ENCODE assay signal across 12 cellular contexts in the genomic region with DNA sequence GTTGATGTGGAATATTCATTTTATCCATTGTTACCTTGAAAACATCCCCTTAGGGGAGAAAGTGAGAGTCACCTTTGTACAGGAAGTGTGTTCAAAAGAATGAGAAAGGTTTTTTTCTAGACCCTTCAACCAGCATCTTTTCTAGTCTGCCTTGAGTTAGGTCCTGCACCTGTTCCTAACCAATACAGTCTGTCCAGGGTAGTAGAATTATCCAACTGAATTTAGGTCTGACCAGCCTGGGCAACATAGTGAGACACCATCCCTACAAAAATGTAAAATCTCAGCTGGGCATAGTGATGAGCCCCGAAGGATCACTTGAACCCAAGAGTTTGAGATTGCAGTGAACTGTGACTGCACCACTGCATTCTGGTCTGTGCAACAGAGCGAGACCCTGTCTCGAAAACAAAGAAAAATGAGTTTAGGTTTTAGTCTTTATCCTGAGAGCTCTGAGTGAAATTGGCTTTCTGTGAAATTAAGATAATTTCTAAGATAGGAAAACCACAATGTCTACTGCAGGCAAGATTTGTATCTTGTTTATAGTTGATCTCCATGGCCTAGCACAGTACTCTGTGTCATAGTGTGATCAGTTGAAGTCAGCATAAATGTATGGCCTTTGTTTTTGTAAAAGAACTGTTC. TPM values are rescaled to one million over a fixed set of nuclear protein-coding genes. Genes with fewer than 3 reads are reported as not detected.
DNase-seq lines count a peak whose midpoint lies in the region; ATAC-seq and TF ChIP-seq lines count a peak whose summit lies in the region.
"Had no signal": no experiment of that assay in that cellular context is flagged by ENCODE, and none has a peak within 500 bp of the region (broad histone marks: within the 10 kb centered on the region; RNA-seq: fewer than 3 reads in every experiment).

No MANE protein-coding gene starts in this region.

- H3K4me1 ChIP-seq in RWPE2 (ENCODE audit: insufficient read depth, poor library complexity, severe bottlenecking) (no peaks in the 10 kb centered on the region), mesenchymal stem cell (ENCODE audit: control insufficient read depth, insufficient read depth, low read depth, low read length) (peaks cover 2% of the 10 kb centered on the region), stomach (peaks cover 0 to 39% (median 26%) of the 10 kb centered on the region in 4 donors)

- H3K27ac Mint-ChIP-seq in activated CD4-positive, alpha-beta T cell treated with anti-CD3 and anti-CD28 coated beads, Interleukin-2, amount 10 ng/mL, durations not matched to agents 24 days and 14 days = peak overlapping the region; percentile 73

- intact Hi-C loops in activated CD4-positive, alpha-beta T cell treated with anti-CD3 and anti-CD28 coated beads, Interleukin-2, amount 10 ng/mL, durations not matched to agents 24 days and 14 days (cut with micrococcal nuclease) = loop anchor here (1.0 kb wide), 2 partner anchors 23 to 101 kb away; a partner anchor contains a TSS
- intact Hi-C loops in stomach (cut with DNase I; ENCODE audit: low total_unique reads) = no loop called here

- peak overlapping the region; percentile 42 for H3K4me3 Mint-ChIP-seq in activated CD4-positive, alpha-beta T cell treated with anti-CD3 and anti-CD28 coated beads, Interleukin-2, amount 10 ng/mL, durations not matched to agents 24 days and 14 days

- H2BK15ac ChIP-seq in mesenchymal stem cell (ENCODE audit: low read depth, poor library complexity, severe bottlenecking) = no peak overlapping the region

- H3K14ac ChIP-seq in mesenchymal stem cell (ENCODE audit: low read length in 2 of 2) = no peak overlapping the region

- H3K27me3 ChIP-seq in RWPE2 (ENCODE audit: insufficient read depth, poor library complexity, severe bottlenecking) (no peaks in the 10 kb centered on the region), mesenchymal stem cell (ENCODE audit: control insufficient read depth in 1 of 2, insufficient read depth in 1 of 2, low read length in 2 of 2) (no peaks in the 10 kb centered on the region), stomach (no peaks in the 10 kb centered on the region)

- no peak overlapping the region for H3K4ac ChIP-seq in mesenchymal stem cell (ENCODE audit: low read depth in 1 of 2, low read length in 2 of 2)

- H2BK120ac ChIP-seq in mesenchymal stem cell (ENCODE audit: low read depth, low read length) = no peak overlapping the region

- DNase-seq in activated CD4-positive, alpha-beta T cell treated with anti-CD3 and anti-CD28 coated beads, Interleukin-2, amount 10 ng/mL, durations not matched to agents 24 days and 14 days = peak; percentile 70
- no peak for DNase-seq in activated CD4-positive, alpha-beta T cell treated with anti-CD3 and anti-CD28 coated beads for 48 hours
- DNase-seq in RWPE2 (ENCODE audit: low spot score) = no peak
- DNase-seq in stimulated activated CD8-positive, alpha-beta memory T cell treated with anti-CD3 and anti-CD28 coated beads, Interleukin-4, amount 100 ng/mL, for 48 hours = peak; percentile 28
- no peak for DNase-seq in mesenchymal stem cell
- DNase-seq in NCI-H1092 (lab: John Stamatoyannopoulos, UW) = no peak
- DNase-seq in stomach = no peak
- DNase-seq: GOT3; NCI-H774; stimulated activated CD4-positive, alpha-beta T cell treated with anti-CD3 and anti-CD28 coated beads, Interleukin-4, amount 100 ng/mL, for 4 hours had no signal

- H3K18ac ChIP-seq in mesenchymal stem cell (ENCODE audit: low read depth in 1 of 2, low read length in 2 of 2) = no peak overlapping the region

- no peak overlapping the region for H2BK12ac ChIP-seq in mesenchymal stem cell (ENCODE audit: low read length in 2 of 2)

- peaks cover 12% of the 10 kb centered on the region for H3K36me3 Mint-ChIP-seq in activated CD4-positive, alpha-beta T cell treated with anti-CD3 and anti-CD28 coated beads, Interleukin-2, amount 10 ng/mL, durations not matched to agents 24 days and 14 days (ENCODE audit: low read depth)

- H3K4me3 ChIP-seq in RWPE2 (ENCODE audit: severe bottlenecking) (no peak overlapping the region), mesenchymal stem cell (ENCODE audit: insufficient read depth in 1 of 2, low read depth in 1 of 2, low read length in 2 of 2) (no peak overlapping the region), stomach (no peak overlapping the region)
- H3K4me3 ChIP-seq: A549 had no signal

- H4K91ac ChIP-seq in mesenchymal stem cell (ENCODE audit: low read length) = no peak overlapping the region

- no peak overlapping the region for H3K23ac ChIP-seq in mesenchymal stem cell (ENCODE audit: low read length in 2 of 2)

- H3K4me1 Mint-ChIP-seq in activated CD4-positive, alpha-beta T cell treated with anti-CD3 and anti-CD28 coated beads, Interleukin-2, amount 10 ng/mL, durations not matched to agents 24 days and 14 days = peaks cover 20% of the 10 kb centered on the region

- ATAC-seq in HG02763 (IDR thresholded peaks at IDR 0.05; ENCODE audit: unreplicated experiment) (peak; percentile 67), RWPE2 (ENCODE audit: low read depth) (0 out of 3 replicates have a peak, but pooled peaks have one; percentile 24)
- ATAC-seq: A549 had no signal

- H3K36me3 ChIP-seq in RWPE2 (ENCODE audit: low read depth) = peaks cover 57% of the 10 kb centered on the region
- peaks cover 3 to 47% of the 10 kb centered on the region in 2 experiments for H3K36me3 ChIP-seq in mesenchymal stem cell (ENCODE audit: control insufficient read depth in 1 of 2, insufficient read depth in 2 of 2, low read depth in 1 of 2, low read length in 2 of 2)
- peaks cover 0 to 5% (median 5%) of the 10 kb centered on the region in 4 donors for H3K36me3 ChIP-seq in stomach

- H3K79me1 ChIP-seq in mesenchymal stem cell (replicated peaks; ENCODE audit: low read length, poor library complexity, severe bottlenecking) = peaks cover 3% of the 10 kb centered on the region

- TF ChIP-seq CTCF in RWPE2 (IDR thresholded peaks at IDR 0.05; ENCODE audit: poor library complexity, severe bottlenecking) = no peak
- no peak for TF ChIP-seq CTCF in stomach (IDR thresholded peaks at IDR 0.05)

- TF ChIP-seq POLR2A in stomach (IDR thresholded peaks at IDR 0.05) = no peak

- no peak for TF ChIP-seq EP300 in stomach (IDR thresholded peaks at IDR 0.05)

- H3K27ac ChIP-seq in RWPE2 (ENCODE audit: poor library complexity, severe bottlenecking) (no peak overlapping the region), mesenchymal stem cell (ENCODE audit: low read length, poor library complexity, severe bottlenecking) (no peak overlapping the region), stomach (no peak overlapping the region)
- H3K27ac ChIP-seq: A549 had no signal

- H2AFZ ChIP-seq in mesenchymal stem cell (ENCODE audit: low read depth, low read length) = no peak overlapping the region

- H3K27me3 Mint-ChIP-seq in activated CD4-positive, alpha-beta T cell treated with anti-CD3 and anti-CD28 coated beads, Interleukin-2, amount 10 ng/mL, durations not matched to agents 24 days and 14 days = no peaks in the 10 kb centered on the region

- WGBS in mesenchymal stem cell = 89% methylated on average over 3 of the region's 3 CpGs
- WGBS in stomach, 5 donors = 63 to 84% (median 79%) methylated on average over 3 of the region's 3 CpGs

- no peak overlapping the region for H4K8ac ChIP-seq in mesenchymal stem cell (ENCODE audit: low read length)

- no peak overlapping the region for H3K4me2 ChIP-seq in mesenchymal stem cell (ENCODE audit: low read length, poor library complexity, severe bottlenecking)
- H3K4me2 ChIP-seq: A549 had no signal

- H3K9me3 ChIP-seq in RWPE2 (ENCODE audit: severe bottlenecking) (no peaks in the 10 kb centered on the region), mesenchymal stem cell (ENCODE audit: control insufficient read depth, low read length) (no peaks in the 10 kb centered on the region), stomach (no peaks in the 10 kb centered on the region)
- H3K9me3 ChIP-seq: A549 had no signal

- no peaks in the 10 kb centered on the region for H3K9me3 Mint-ChIP-seq in activated CD4-positive, alpha-beta T cell treated with anti-CD3 and anti-CD28 coated beads, Interleukin-2, amount 10 ng/mL, durations not matched to agents 24 days and 14 days

- H3K9ac ChIP-seq in mesenchymal stem cell (ENCODE audit: low read length) = no peak overlapping the region

- H2AK5ac ChIP-seq in mesenchymal stem cell (ENCODE audit: low read length, severe bottlenecking) = no peak overlapping the region

- H2BK5ac ChIP-seq in mesenchymal stem cell (ENCODE audit: low read depth, low read length, poor library complexity, severe bottlenecking) = no peak overlapping the region

RNA-seq across cellular contexts. Expression of a gene that starts 25.2 kb away (rescaled TPM):
- total RNA-seq in activated CD4-positive, alpha-beta T cell treated with anti-CD3 and anti-CD28 coated beads, Interleukin-2, amount 10 ng/mL, durations not matched to agents 24 days and 14 days = 26.9 and 27.6 TPM in 2 replicates
- 40.4 TPM for polyA plus RNA-seq in mesenchymal stem cell (2013, experiment 1 of 2)
- 42.2 TPM for polyA plus RNA-seq in mesenchymal stem cell (2013, experiment 2 of 2)
- 100 to 1,000 TPM in 4 of 5 donors, 10 to 100 TPM in 1; 89.7 to 229 (median 131) TPM for total RNA-seq in stomach
- polyA plus RNA-seq in stomach = 10 to 100 TPM; 10.3 to 18.8 (median 15.9) TPM

Comparison
In these comparisons a context has a peak if more than half of its experiments do, and no peak if none do; other contexts are left out.
1. DNase-seq: peak in activated CD4-positive, alpha-beta T cell treated with anti-CD3 and anti-CD28 coated beads, Interleukin-2, amount 10 ng/mL, durations not matched to agents 24 days and 14 days (single experiment) and stimulated activated CD8-positive, alpha-beta memory T cell treated with anti-CD3 and anti-CD28 coated beads, Interleukin-4, amount 100 ng/mL, for 48 hours (single experiment); none in activated CD4-positive, alpha-beta T cell treated with anti-CD3 and anti-CD28 coated beads for 48 hours (single experiment), RWPE2 (single experiment), mesenchymal stem cell (single experiment), NCI-H1092 (single experiment) and stomach (single experiment).